In genomic region chr3:133926736-133927542, GRCh38 we compare ENCODE assay signal across 8 cellular contexts. TPM values are rescaled to one million over a fixed set of nuclear protein-coding genes. Genes with fewer than 3 reads are reported as not detected.
DNase-seq lines count a peak whose midpoint lies in the region; ATAC-seq, FAIRE-seq and TF ChIP-seq lines count a peak whose summit lies in the region.

No MANE protein-coding gene starts in this region.

- H4K5ac ChIP-seq in H9 (ENCODE audit: insufficient read length, low read depth, low read length) = no peak overlapping the region

- peak overlapping the region in 1 of 3 experiments; percentile 10; a peak in 1 of 7 replicates for H3K27ac Mint-ChIP-seq in H9
- H3K27ac Mint-ChIP-seq in activated CD4-positive, alpha-beta memory T cell treated with anti-CD3 and anti-CD28 coated beads for 36 hours = no peak overlapping the region

- H3F3A ChIP-seq in DOHH2 (ENCODE audit: control insufficient read depth, insufficient read depth) = no peaks in the 10 kb centered on the region

- intact Hi-C loops in activated CD4-positive, alpha-beta memory T cell treated with anti-CD3 and anti-CD28 coated beads for 36 hours (cut with micrococcal nuclease) = loop anchor here (1.0 to 10.0 kb wide), 5 partner anchors 108 to 1200 kb away; partner anchors contain the start of gene CDV3

- no peak for TF ChIP-seq CTCF in DOHH2 (IDR thresholded peaks at IDR 0.05; ENCODE audit: low read depth, low read length, poor library complexity, severe bottlenecking)
- TF ChIP-seq CTCF in H9 (conservative IDR thresholded peaks at IDR 0.05) = peak; percentile 29; the same call in 2 of the 3 replicates

- peaks cover 15 to 16% of the 10 kb centered on the region in 2 experiments for H3K4me1 Mint-ChIP-seq in H9
- H3K4me1 Mint-ChIP-seq in activated CD4-positive, alpha-beta memory T cell treated with anti-CD3 and anti-CD28 coated beads for 36 hours (ENCODE audit: low read depth) = peaks cover 6% of the 10 kb centered on the region

- DNase-seq in H9 = peak; percentile 68
- DNase-seq in activated CD4-positive, alpha-beta memory T cell treated with anti-CD3 and anti-CD28 coated beads for 36 hours = no peak
- no peak for DNase-seq in stimulated activated naive CD8-positive, alpha-beta T cell treated with anti-CD3 and anti-CD28 coated beads, Interleukin-15, Interleukin-2, amounts not matched to agents 100 U/mL and 50 U/mL, for 24 hours
- DNase-seq in NCI-H2029 treated with DMSO at 0.1 percent for 48 hours (lab: John Stamatoyannopoulos, UW) = no peak
- DNase-seq in GM19239 (ENCODE audit: insufficient read length, low spot score) = no peak

- CTCF ChIA-PET in activated CD4-positive, alpha-beta memory T cell treated with anti-CD3 and anti-CD28 coated beads for 36 hours (lab: Charles Lee) = interaction anchor here (0.7 to 1.0 kb wide), 3 partner anchors 14 to 264 kb away, joined by 3 read pairs; no protein-coding TSS in a partner anchor

- no peak overlapping the region for H3K27ac ChIP-seq in DOHH2 (ENCODE audit: low read depth, low read length)
- no peak overlapping the region for H3K27ac ChIP-seq in H9 (ENCODE audit: insufficient read length, low read depth, low read length)
- H3K27ac ChIP-seq in iPS-18a (ENCODE audit: low read length) = no peak overlapping the region

- no peak overlapping the region for H3K56ac ChIP-seq in H9 (ENCODE audit: insufficient read length, low read depth, low read length)

- H3K9ac ChIP-seq in H9 (ENCODE audit: extremely low read depth, insufficient read length, low read length) = no peak overlapping the region
- H3K9ac ChIP-seq in iPS-18a (ENCODE audit: low read length) = no peak overlapping the region

- POLR2A ChIA-PET in activated CD4-positive, alpha-beta memory T cell treated with anti-CD3 and anti-CD28 coated beads for 36 hours (lab: Charles Lee) = no interaction called here

- peaks cover 33% of the 10 kb centered on the region for H3K27me3 Mint-ChIP-seq in H9 (ENCODE audit: low read depth)
- H3K27me3 Mint-ChIP-seq in activated CD4-positive, alpha-beta memory T cell treated with anti-CD3 and anti-CD28 coated beads for 36 hours = peaks cover 10% of the 10 kb centered on the region

- H3K27me3 ChIP-seq in DOHH2 (ENCODE audit: control insufficient read depth, low read length) = peaks cover 17% of the 10 kb centered on the region
- no peaks in the 10 kb centered on the region; the same call in 1 of the 2 replicates for H3K27me3 ChIP-seq in H9 (ENCODE audit: insufficient read depth, low read length)
- H3K27me3 ChIP-seq in iPS-18a (ENCODE audit: control insufficient read depth, insufficient read depth, low read length) = peaks cover 19% of the 10 kb centered on the region

- H3K18ac ChIP-seq in H9 (ENCODE audit: insufficient read length, low read depth, low read length) = no peak overlapping the region

- H3K23ac ChIP-seq in H9 (ENCODE audit: insufficient read length, low read depth, low read length) = no peak overlapping the region

- no peak overlapping the region for H2AK5ac ChIP-seq in H9 (ENCODE audit: insufficient read length, low read length)

- H4K8ac ChIP-seq in H9 (replicated peaks; ENCODE audit: insufficient read length, low read depth, low read length) = no peak overlapping the region

- H2BK120ac ChIP-seq in H9 (ENCODE audit: low read depth, low read length, poor library complexity, severe bottlenecking) = no peak overlapping the region

- H3K4ac ChIP-seq in H9 (ENCODE audit: low read depth, low read length) = no peak overlapping the region

- H3K79me1 ChIP-seq in H9 (ENCODE audit: insufficient read depth, low read depth, low read length, poor library complexity, severe bottlenecking) = no peaks in the 10 kb centered on the region

- no peak overlapping the region for H2BK20ac ChIP-seq in H9 (ENCODE audit: low read depth, low read length, poor library complexity, severe bottlenecking)

- H2AFZ ChIP-seq in H9 (ENCODE audit: low read length) = no peak overlapping the region

- no peaks in the 10 kb centered on the region; a peak in 1 of 7 replicates for H3K36me3 Mint-ChIP-seq in H9 (ENCODE audit: insufficient read depth in 1 of 3, low read depth in 3 of 3)
- H3K36me3 Mint-ChIP-seq in activated CD4-positive, alpha-beta memory T cell treated with anti-CD3 and anti-CD28 coated beads for 36 hours = no peaks in the 10 kb centered on the region

- no peak overlapping the region for H2BK5ac ChIP-seq in H9 (ENCODE audit: insufficient read length, low read length)

- H3K4me3 ChIP-seq in DOHH2 (ENCODE audit: low read length) = peak overlapping the region; percentile 66
- peak overlapping the region; percentile 62 for H3K4me3 ChIP-seq in iPS-18a (ENCODE audit: low read length)

- H3K14ac ChIP-seq in H9 (ENCODE audit: insufficient read depth, low read length) = no peak overlapping the region

- ATAC-seq in stimulated activated naive CD8-positive, alpha-beta T cell treated with anti-CD3 and anti-CD28 coated beads, Interleukin-15, Interleukin-2, amounts not matched to agents 100 U/mL and 50 U/mL, for 24 hours = peak; percentile 6
- ATAC-seq in GM18858 (IDR thresholded peaks at IDR 0.05; ENCODE audit: unreplicated experiment) = no peak

- FAIRE-seq in GM19239 (lab: Jason Lieb, UNC) = no peak

- no peak overlapping the region for H2BK15ac ChIP-seq in H9 (ENCODE audit: low read depth, low read length)

- H3K36me3 ChIP-seq in DOHH2 (ENCODE audit: control insufficient read depth, low read length) = no peaks in the 10 kb centered on the region
- H3K36me3 ChIP-seq in iPS-18a (ENCODE audit: control insufficient read depth, low read depth, low read length) = no peaks in the 10 kb centered on the region

- no CpG with 5 or more reads among the region's 35 CpGs for WGBS in H9 (ENCODE audit: extremely low coverage, insufficient read length, low lambda C conversion rate)

- no peak overlapping the region for H3T11ph ChIP-seq in H9 (ENCODE audit: low read length)

- no peak overlapping the region for H2BK12ac ChIP-seq in H9 (ENCODE audit: insufficient read length, low read depth, low read length)

- H3K9me2 ChIP-seq in DOHH2 (replicated peaks; ENCODE audit: control insufficient read depth, low read length) = no peaks in the 10 kb centered on the region

- peaks cover 0 to under 1% of the 10 kb centered on the region in 2 experiments; a peak in 1 of 5 replicates for H3K9me3 Mint-ChIP-seq in H9
- H3K9me3 Mint-ChIP-seq in activated CD4-positive, alpha-beta memory T cell treated with anti-CD3 and anti-CD28 coated beads for 36 hours = no peaks in the 10 kb centered on the region

- H3K9me3 ChIP-seq in DOHH2 (ENCODE audit: control insufficient read depth, insufficient read depth, low read length) (no peaks in the 10 kb centered on the region), H9 (ENCODE audit: control insufficient read depth, low read depth, low read length) (no peaks in the 10 kb centered on the region), iPS-18a (ENCODE audit: control insufficient read depth, low read depth, low read length) (no peaks in the 10 kb centered on the region)

- H3K23me2 ChIP-seq in H9 (ENCODE audit: insufficient read length, low read depth, low read length, poor library complexity, severe bottlenecking) = peaks cover 5% of the 10 kb centered on the region

- peak overlapping the region; percentile 71 for H3K4me2 ChIP-seq in DOHH2 (ENCODE audit: low read length)
- H3K4me2 ChIP-seq in H9 (ENCODE audit: insufficient read depth, insufficient read length, low read length) = peak overlapping the region; percentile 41

- H3K79me2 ChIP-seq in DOHH2 (ENCODE audit: control insufficient read depth, low read length) (no peaks in the 10 kb centered on the region), H9 (ENCODE audit: insufficient read depth, low read length) (no peaks in the 10 kb centered on the region)

- H4K20me1 ChIP-seq in DOHH2 (ENCODE audit: control insufficient read depth, insufficient read depth, low read depth, low read length) (no peaks in the 10 kb centered on the region), H9 (ENCODE audit: control insufficient read depth, insufficient read depth, insufficient read length) (no peaks in the 10 kb centered on the region)

- H3K4me1 ChIP-seq in DOHH2 (ENCODE audit: control insufficient read depth, low read length) = peaks cover 10% of the 10 kb centered on the region
- no peaks in the 10 kb centered on the region for H3K4me1 ChIP-seq in H9 (ENCODE audit: insufficient read depth, low read length)
- H3K4me1 ChIP-seq in iPS-18a (ENCODE audit: control insufficient read depth, low read depth, low read length) = peaks cover 3% of the 10 kb centered on the region

- H3K4me3 Mint-ChIP-seq in H9 = peak overlapping the region; percentile 60 to 76
- H3K4me3 Mint-ChIP-seq in activated CD4-positive, alpha-beta memory T cell treated with anti-CD3 and anti-CD28 coated beads for 36 hours = peak overlapping the region; percentile 38

- no peak overlapping the region for H4K91ac ChIP-seq in H9 (ENCODE audit: insufficient read length, low read depth, low read length)

RNA-seq across cellular contexts. Expression of gene RAB6B, which starts 31.3 kb away (rescaled TPM):
- total RNA-seq in H9 (2021) = 12.3 and 14.8 TPM in 2 replicates
- total RNA-seq in activated CD4-positive, alpha-beta memory T cell treated with anti-CD3 and anti-CD28 coated beads for 36 hours = 1 to 10 TPM; 2.7 to 3.9 TPM
